ENCODE assay signal across 21 cellular contexts in genomic region chrY:6911272-6911995, GRCh38. TPM values are rescaled to one million over a fixed set of nuclear protein-coding genes. Genes with fewer than 3 reads are reported as not detected.
DNase-seq lines count a peak whose midpoint lies in the region; ATAC-seq, FAIRE-seq and TF ChIP-seq lines count a peak whose summit lies in the region.
"Had no signal": no experiment of that assay in that cellular context is flagged by ENCODE, and none has a peak within 500 bp of the region (broad histone marks: within the 10 kb centered on the region; RNA-seq: fewer than 3 reads in every experiment).

A gene with protein sequence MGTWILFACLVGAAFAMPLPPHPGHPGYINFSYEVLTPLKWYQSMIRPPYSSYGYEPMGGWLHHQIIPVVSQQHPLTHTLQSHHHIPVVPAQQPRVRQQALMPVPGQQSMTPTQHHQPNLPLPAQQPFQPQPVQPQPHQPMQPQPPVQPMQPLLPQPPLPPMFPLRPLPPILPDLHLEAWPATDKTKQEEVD (minus strand): TSS chrY:6911752. CDS start chrY:6872608, 39,144 bp downstream.

- peak in 1 of 2 experiments; percentile 38; a peak in 2 of 6 replicates for ATAC-seq in A549
- no peak for ATAC-seq in mucosa of descending colon
- ATAC-seq in sciatic nerve: no peak
- ATAC-seq: WTC11 had no signal

- no peak for TF ChIP-seq CTCF in A549 (IDR thresholded peaks at IDR 0.05)
- no peak for TF ChIP-seq CTCF in OCI-LY7 (conservative IDR thresholded peaks at IDR 0.05; ENCODE audit: low read length)
- no peak for TF ChIP-seq CTCF in epithelial cell of esophagus (IDR thresholded peaks at IDR 0.05; ENCODE audit: insufficient read depth, low read depth, low read length, missing control alignments)
- no peak for TF ChIP-seq CTCF in mucosa of descending colon (IDR thresholded peaks at IDR 0.05)

- TF ChIP-seq EP300 in A549 (IDR thresholded peaks at IDR 0.05): no peak

- intact Hi-C loops in OCI-LY7 (cut with micrococcal nuclease; ENCODE audit: unreplicated experiment): no loop called here
- intact Hi-C loops in mucosa of descending colon (cut with DNase I, micrococcal nuclease): no loop called here
- intact Hi-C loops in sciatic nerve (cut with DNase I): no loop called here

- H3K4me2 ChIP-seq in A549 (peak within 1 kb of the TSS; percentile 56), OCI-LY7 (ENCODE audit: low read length) (peak within 1 kb of the TSS; percentile 89)

- H4K20me1 ChIP-seq in OCI-LY7 (ENCODE audit: insufficient read depth, low read length): no peaks in the 10 kb centered on the region

- no peak for TF ChIP-seq POLR2A in A549 (IDR thresholded peaks at IDR 0.05; ENCODE audit: low read length)

- H3K4me3 ChIP-seq in A549 (peak within 1 kb of the TSS; percentile 29; the same call in 2 of the 3 replicates), OCI-LY7 (ENCODE audit: low read depth, low read length, poor library complexity, severe bottlenecking) (peak within 1 kb of the TSS; percentile 90), epithelial cell of esophagus (ENCODE audit: low read length) (peak within 1 kb of the TSS; percentile 57), mucosa of descending colon (no peak within 1 kb of the TSS)

- H3K79me2 ChIP-seq in OCI-LY7 (ENCODE audit: insufficient read depth, low read depth, low read length): 0 out of 2 replicates have a peak, but pooled peaks cover 6% of the 10 kb centered on the region

- no peak within 1 kb of the TSS for H3K27ac ChIP-seq in A549
- H3K27ac ChIP-seq in OCI-LY7 (ENCODE audit: low read depth, low read length, poor library complexity, severe bottlenecking): peak within 1 kb of the TSS; percentile 88
- H3K27ac ChIP-seq: breast epithelium had no signal

- 27% methylated on average over 24 of the region's 58 CpGs for WGBS in A549 (ENCODE audit: missing lambda C conversion rate)

- H3K4me1 ChIP-seq in A549: no peaks in the 10 kb centered on the region
- H3K4me1 ChIP-seq in OCI-LY7 (ENCODE audit: insufficient read depth, low read length, poor library complexity, severe bottlenecking): peaks cover 30% of the 10 kb centered on the region
- no peaks in the 10 kb centered on the region for H3K4me1 ChIP-seq in mucosa of descending colon (ENCODE audit: low read depth)
- H3K4me1 ChIP-seq: breast epithelium had no signal

- no peak for DNase-seq in A549 (ENCODE audit: low read depth in 1 of 2, low spot score in 1 of 2)
- DNase-seq in OCI-LY7 (ENCODE audit: low spot score): peak; percentile 27
- DNase-seq in epithelial cell of esophagus (ENCODE audit: low read depth): no peak
- peak in 2 of 3 donors; percentile 14 to 38 for DNase-seq in mucosa of descending colon
- DNase-seq in sciatic nerve (ENCODE audit: low spot score): no peak
- DNase-seq in DMS79 (lab: John Stamatoyannopoulos, UW): no peak
- no peak for DNase-seq in NCI-H226
- no peak for DNase-seq in KG1 (lab: John Stamatoyannopoulos, UW)
- DNase-seq: activated naive CD4-positive, alpha-beta T cell treated with anti-CD3 and anti-CD28 coated beads, Interleukin-2, amount 10 ng/mL, durations not matched to agents 7 days and 5 days; Calu3; effector memory CD4-positive, alpha-beta T cell; foreskin melanocyte; HCEC 1CT; immature natural killer cell; NCI-H2029 treated with DMSO at 0.1 percent for 48 hours; small intestine; stimulated activated naive B cell treated with anti-CD40 and anti-IgM and Interleukin-4, amounts not matched to agents 10 μg/mL and 1 μg/mL and 100 μg/mL, for 72 hours had no signal

- TF ChIP-seq RAD21 in A549 (conservative IDR thresholded peaks at IDR 0.05 in 1 of 2, IDR thresholded peaks at IDR 0.05 in 1 of 2): no peak

- no TSS peak for BruUV-seq in OCI-LY7 (replicated peaks; lab: Mats Ljungman, UMichigan)

- H2AFZ ChIP-seq in OCI-LY7 (ENCODE audit: low read length): peak within 1 kb of the TSS; percentile 46; the same call in 1 of the 2 replicates

- H3K9me3 ChIP-seq in A549 (no peaks in the 10 kb centered on the region), OCI-LY7 (ENCODE audit: low read length) (no peaks in the 10 kb centered on the region), mucosa of descending colon (no peaks in the 10 kb centered on the region)
- H3K9me3 ChIP-seq: breast epithelium had no signal

- no peak for FAIRE-seq in A549 (lab: Jason Lieb, UNC)
- FAIRE-seq: small intestine had no signal

- CTCF ChIA-PET in A549 (lab: Yijun Ruan, JAX) (no interaction called here), OCI-LY7 (lab: Charles Lee; ENCODE audit: unreplicated experiment) (no interaction called here)

- POLR2A ChIA-PET in A549 (lab: Yijun Ruan, JAX): no interaction called here
- POLR2A ChIA-PET in OCI-LY7 (lab: Charles Lee): interaction anchor here (1.4 kb wide), 1 partner anchor 64 kb away, joined by 5 read pairs; no protein-coding TSS in a partner anchor

- H3K36me3 ChIP-seq in OCI-LY7 (ENCODE audit: insufficient read depth, low read length) (peaks cover 27% of the 10 kb centered on the region), mucosa of descending colon (ENCODE audit: low read depth) (no peaks in the 10 kb centered on the region)
- H3K36me3 ChIP-seq: breast epithelium had no signal

- H3K9me2 ChIP-seq in OCI-LY7 (ENCODE audit: insufficient read depth, low read length): no peaks in the 10 kb centered on the region

TF ChIP-seq in A549, 52 proteins besides CTCF, POLR2A, EP300 and RAD21:
- TF ChIP-seq ZNF302 (CRISPR knock-in tag; IDR thresholded peaks at IDR 0.05): no peak
- no peak for TF ChIP-seq NR3C1 (IDR thresholded peaks at IDR 0.05)
- TF ChIP-seq FOSL2 (IDR thresholded peaks at IDR 0.05): no peak
- TF ChIP-seq FOSL2 (CRISPR knock-in tag; IDR thresholded peaks at IDR 0.05): no peak
- no peak for TF ChIP-seq ELK1 (IDR thresholded peaks at IDR 0.05; ENCODE audit: low read depth, low read length)
- TF ChIP-seq GATA3 (IDR thresholded peaks at IDR 0.05; ENCODE audit: borderline replicate concordance): no peak
- TF ChIP-seq, protein P1, sequence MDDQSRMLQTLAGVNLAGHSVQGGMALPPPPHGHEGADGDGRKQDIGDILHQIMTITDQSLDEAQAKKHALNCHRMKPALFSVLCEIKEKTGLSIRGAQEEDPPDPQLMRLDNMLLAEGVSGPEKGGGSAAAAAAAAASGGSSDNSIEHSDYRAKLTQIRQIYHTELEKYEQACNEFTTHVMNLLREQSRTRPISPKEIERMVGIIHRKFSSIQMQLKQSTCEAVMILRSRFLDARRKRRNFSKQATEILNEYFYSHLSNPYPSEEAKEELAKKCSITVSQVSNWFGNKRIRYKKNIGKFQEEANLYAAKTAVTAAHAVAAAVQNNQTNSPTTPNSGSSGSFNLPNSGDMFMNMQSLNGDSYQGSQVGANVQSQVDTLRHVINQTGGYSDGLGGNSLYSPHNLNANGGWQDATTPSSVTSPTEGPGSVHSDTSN (IDR thresholded peaks at IDR 0.05): no peak
- TF ChIP-seq HEYL (CRISPR knock-in tag; IDR thresholded peaks at IDR 0.05): no peak
- TF ChIP-seq SREBF2 (IDR thresholded peaks at IDR 0.05): no peak
- TF ChIP-seq, protein P2, sequence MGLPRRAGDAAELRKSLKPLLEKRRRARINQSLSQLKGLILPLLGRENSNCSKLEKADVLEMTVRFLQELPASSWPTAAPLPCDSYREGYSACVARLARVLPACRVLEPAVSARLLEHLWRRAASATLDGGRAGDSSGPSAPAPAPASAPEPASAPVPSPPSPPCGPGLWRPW (IDR thresholded peaks at IDR 0.05): no peak
- no peak for TF ChIP-seq RCOR1 (IDR thresholded peaks at IDR 0.05; ENCODE audit: low read depth, low read length)
- TF ChIP-seq EHF (CRISPR knock-in tag; IDR thresholded peaks at IDR 0.05): no peak

RNA-seq across cellular contexts. Expression of the gene that starts here (rescaled TPM):
- polyA plus RNA-seq in A549 (2011; rRNA removed) (not detected in 2 replicates), A549 (2017; fragmentation: RNase III; extraction: RNeasy Plus Mini Kit Qiagen cat#74134 plus additional on column Dnase treatment) (not detected in 3 replicates)
- not detected in 2 replicates for polyA plus RNA-seq in A549 (2012; cell fraction: cytosol; rRNA removed)
- not detected in 2 replicates for polyA plus RNA-seq in A549 (2012; cell fraction: nucleus; rRNA removed)
- not detected in 2 replicates for polyA minus RNA-seq in A549 (2011; rRNA and poly(A)+ RNA removed)
- not detected in 2 replicates for total RNA-seq in OCI-LY7 (2014; rRNA removed; shearing (Covaris generic))
- total RNA-seq in OCI-LY7 (2022) (not detected in 2 replicates), mucosa of descending colon (not detected), sciatic nerve (not detected)
- total RNA-seq: breast epithelium, Calu3, mucosa of gallbladder, osteoblast, WTC11 had no signal
- polyA plus RNA-seq: immature natural killer cell, small intestine had no signal

Comparison
In these comparisons a context has a peak if more than half of its experiments do, and no peak if none do; other contexts are left out.
1. DNase-seq: peak in OCI-LY7 (single experiment) and mucosa of descending colon (2 of 3); none in A549 (0 of 2), epithelial cell of esophagus (single experiment), sciatic nerve (single experiment), DMS79 (single experiment), NCI-H226 (single experiment) and KG1 (single experiment).